9 cellular contexts compared by ENCODE assay signal in the genomic region with DNA sequence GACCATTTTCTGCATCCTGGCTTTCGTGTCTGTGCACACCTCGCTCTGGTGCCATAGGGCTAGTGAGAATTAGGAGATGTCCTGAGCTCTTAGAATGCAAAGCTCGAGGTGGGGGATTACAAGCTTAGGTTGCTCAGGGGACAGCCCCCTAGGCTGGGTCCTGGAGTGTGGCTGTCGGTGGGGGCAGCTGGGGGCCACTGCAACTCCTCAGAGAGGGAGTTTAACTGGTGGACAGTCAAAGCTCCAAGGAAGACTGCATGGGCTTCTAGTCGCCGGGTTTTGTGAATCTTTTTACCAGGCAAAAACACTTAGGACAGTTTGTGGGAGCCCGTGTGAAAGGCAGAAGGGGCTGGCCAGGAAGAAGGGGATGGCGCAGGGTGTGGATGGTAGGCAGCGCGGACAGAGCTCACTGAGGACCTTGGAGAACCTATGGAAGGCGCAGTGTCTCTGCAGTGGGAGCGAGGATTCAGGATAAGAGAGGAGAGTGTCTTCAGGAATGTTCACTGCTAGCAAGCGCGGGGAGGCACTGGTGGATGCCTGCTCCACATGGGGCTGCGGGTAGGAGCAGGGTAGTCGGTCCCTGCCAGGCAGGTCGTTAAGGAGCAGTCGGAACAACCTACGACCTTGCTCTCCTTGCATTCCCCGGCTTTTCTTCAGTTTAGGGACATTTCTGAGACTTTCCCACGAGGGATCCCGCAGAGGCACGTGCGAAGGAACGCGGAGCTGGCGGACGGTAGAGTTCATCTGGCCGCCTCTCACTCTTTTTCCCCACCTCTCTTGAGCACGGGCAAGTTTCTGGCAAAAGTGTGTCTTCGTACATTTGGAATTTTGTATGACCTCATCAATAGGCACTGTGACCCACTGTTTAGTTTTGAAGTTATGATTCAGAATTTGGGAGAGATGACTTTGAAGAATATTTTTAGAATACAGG. TPM values are rescaled to one million over a fixed set of nuclear protein-coding genes. Genes with fewer than 3 reads are reported as not detected.
DNase-seq lines count a peak whose midpoint lies in the region; ATAC-seq and TF ChIP-seq lines count a peak whose summit lies in the region.
"Had no signal": no experiment of that assay in that cellular context is flagged by ENCODE, and none has a peak within 500 bp of the region (broad histone marks: within the 10 kb centered on the region; RNA-seq: fewer than 3 reads in every experiment).

No MANE protein-coding gene starts in this region.

- no peak for ATAC-seq in T-helper 17 cell

- H3K9me3 ChIP-seq in right atrium auricular region (peaks cover 0 to 3% of the 10 kb centered on the region in 2 donors), T-helper 17 cell (ENCODE audit: control insufficient read depth, low read length, poor library complexity, severe bottlenecking) (no peaks in the 10 kb centered on the region)

- H3K36me3 ChIP-seq in right atrium auricular region, result peaks cover 18% of the 10 kb centered on the region

- no peaks in the 10 kb centered on the region for H3K4me1 Mint-ChIP-seq in T-helper 17 cell

- DNase-seq in Daoy (ENCODE audit: low read depth) (peak; percentile 61), UCSD-AML1 (lab: John Stamatoyannopoulos, UW; ENCODE audit: unreplicated experiment) (peak; percentile 58), right atrium auricular region (ENCODE audit: low spot score) (peak; percentile 61), retina (peak; percentile 54), T-helper 17 cell (no peak), H4 (ENCODE audit: low spot score) (no peak)
- no peak for DNase-seq in activated effector memory CD4-positive, alpha-beta T cell treated with anti-CD3 and anti-CD28 coated beads, Interleukin-2, amount 50 U/mL, for 16 hours
- DNase-seq in activated CD4-positive, CD25-positive, alpha-beta regulatory T cell (lab: John Stamatoyannopoulos, UW), result no peak
- DNase-seq: hypothalamus had no signal

- no peak overlapping the region for H3K27ac Mint-ChIP-seq in T-helper 17 cell

- H3K27me3 ChIP-seq in right atrium auricular region, result no peaks in the 10 kb centered on the region

- H3K4me1 ChIP-seq in right atrium auricular region, result peaks cover 0 to 73% of the 10 kb centered on the region in 2 donors

- peaks cover 2% of the 10 kb centered on the region for H3K36me3 Mint-ChIP-seq in T-helper 17 cell (ENCODE audit: low read depth)

- H3K4me3 ChIP-seq in right atrium auricular region, result peak overlapping the region in 1 of 2 donors; percentile 45

- peak overlapping the region; percentile 84 to 87 for H3K27ac ChIP-seq in right atrium auricular region

- no peak overlapping the region for H3K4me3 Mint-ChIP-seq in T-helper 17 cell

- TF ChIP-seq CTCF in right atrium auricular region (IDR thresholded peaks at IDR 0.05), result no peak

- no peaks in the 10 kb centered on the region for H3K27me3 Mint-ChIP-seq in T-helper 17 cell

RNA-seq across cellular contexts. Expression of gene KCNE1, which starts 12.9 kb away (rescaled TPM):
- 0.06 TPM in 1 of 2 replicates, not detected in the other for total RNA-seq in Daoy (2014; rRNA removed; shearing (Covaris generic))
- total RNA-seq in right atrium auricular region, result 1 to 10 TPM in 1 of 2 donors, under 1 TPM in 1; 0.78 to 3.8 TPM
- total RNA-seq in T-helper 17 cell, result under 1 TPM in 1 of 2 donors, not detected in 1; 0.37 TPM
- not detected in 2 replicates for total RNA-seq in H4 (2014; rRNA removed; shearing (Covaris generic))

Comparison
In these comparisons a context has a peak if more than half of its experiments do, and no peak if none do; other contexts are left out.
1. DNase-seq: peak in Daoy (single experiment), UCSD-AML1 (single experiment), right atrium auricular region (single experiment) and retina (single experiment); none in activated effector memory CD4-positive, alpha-beta T cell treated with anti-CD3 and anti-CD28 coated beads, Interleukin-2, amount 50 U/mL, for 16 hours (single experiment), T-helper 17 cell (0 of 3), activated CD4-positive, CD25-positive, alpha-beta regulatory T cell (0 of 4) and H4 (single experiment).